ENCODE assay signal across 9 cellular contexts in the genomic region with DNA sequence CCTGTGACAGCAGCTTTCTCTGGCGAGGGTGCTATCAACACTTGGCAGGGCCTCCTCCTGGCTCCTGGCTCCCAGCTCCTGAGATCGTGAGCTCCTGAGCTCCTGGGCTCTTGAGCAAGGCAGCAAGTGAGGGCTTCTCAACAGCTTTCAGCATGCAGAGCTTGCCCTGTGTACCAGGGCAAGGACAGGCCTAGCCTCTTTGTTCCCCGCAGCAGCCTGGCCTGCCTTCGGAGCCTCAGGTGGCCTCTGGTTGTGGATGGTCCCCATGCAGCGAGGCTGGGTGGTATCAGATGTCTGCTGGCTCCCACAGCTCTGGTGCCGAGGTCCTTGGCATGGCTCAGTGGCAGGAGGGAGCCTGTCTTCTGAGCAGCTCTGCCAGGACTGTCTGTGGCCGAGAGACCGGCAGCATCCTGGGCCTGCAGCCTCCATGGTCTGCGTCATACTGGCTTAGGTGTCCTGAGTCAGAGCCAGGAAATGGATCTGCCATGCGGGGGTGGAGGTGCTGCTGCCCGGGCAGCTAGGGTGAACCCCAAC.
DNase-seq lines count a peak whose midpoint lies in the region; ATAC-seq lines count a peak whose summit lies in the region.
"Had no signal": no experiment of that assay in that cellular context is flagged by ENCODE, and none has a peak within 500 bp of the region (broad histone marks: within the 10 kb centered on the region; RNA-seq: fewer than 3 reads in every experiment).

No MANE protein-coding gene starts in this region.

- H3K27ac ChIP-seq in KOPT-K1 (ENCODE audit: low read depth, low read length, poor library complexity, severe bottlenecking) (peak overlapping the region; percentile 82), epithelial cell of prostate (peak overlapping the region; percentile 73)

- H3K27me3 ChIP-seq in mucosa of stomach (ENCODE audit: control insufficient read depth, insufficient read depth, low read length), result no peaks in the 10 kb centered on the region

- ATAC-seq in HG03378 (IDR thresholded peaks at IDR 0.05; ENCODE audit: unreplicated experiment), result no peak
- ATAC-seq in HG02870 (IDR thresholded peaks at IDR 0.05; ENCODE audit: unreplicated experiment), result no peak

- peak; percentile 54 for DNase-seq in 8988T
- peak; percentile 41 for DNase-seq in epithelial cell of prostate (ENCODE audit: low read depth, low spot score)
- no peak for DNase-seq in NCI-H526 (lab: John Stamatoyannopoulos, UW)
- no peak for DNase-seq in activated CD4-positive, alpha-beta T cell treated with anti-CD3 and anti-CD28 coated beads for 4 hours
- DNase-seq: stimulated activated naive CD4-positive, alpha-beta T cell treated with Interleukin-2 at 50 U/mL for 16 hours had no signal

- no peak overlapping the region for H3K4me3 ChIP-seq in mucosa of stomach (ENCODE audit: low read length)

- H3K9ac ChIP-seq in mucosa of stomach (ENCODE audit: low read length), result peak overlapping the region; percentile 14

- H3K4me1 ChIP-seq in mucosa of stomach (ENCODE audit: control insufficient read depth, insufficient read depth, low read length), result peaks cover 76% of the 10 kb centered on the region

- H3K36me3 ChIP-seq in KOPT-K1 (ENCODE audit: insufficient read depth, low read length) (peaks cover 14% of the 10 kb centered on the region; the same call in 1 of the 2 replicates), mucosa of stomach (ENCODE audit: control insufficient read depth, insufficient read depth, low read length) (peaks cover 10% of the 10 kb centered on the region)

- H3K9me3 ChIP-seq in KOPT-K1 (ENCODE audit: insufficient read depth, low read length, poor library complexity, severe bottlenecking) (no peaks in the 10 kb centered on the region), mucosa of stomach (ENCODE audit: control insufficient read depth, low read length) (no peaks in the 10 kb centered on the region)

Comparison
In these comparisons a context has a peak if more than half of its experiments do, and no peak if none do; other contexts are left out.
1. DNase-seq: peak in 8988T (single experiment) and epithelial cell of prostate (single experiment); none in NCI-H526 (0 of 2) and activated CD4-positive, alpha-beta T cell treated with anti-CD3 and anti-CD28 coated beads for 4 hours (0 of 2).